In the genomic region with DNA sequence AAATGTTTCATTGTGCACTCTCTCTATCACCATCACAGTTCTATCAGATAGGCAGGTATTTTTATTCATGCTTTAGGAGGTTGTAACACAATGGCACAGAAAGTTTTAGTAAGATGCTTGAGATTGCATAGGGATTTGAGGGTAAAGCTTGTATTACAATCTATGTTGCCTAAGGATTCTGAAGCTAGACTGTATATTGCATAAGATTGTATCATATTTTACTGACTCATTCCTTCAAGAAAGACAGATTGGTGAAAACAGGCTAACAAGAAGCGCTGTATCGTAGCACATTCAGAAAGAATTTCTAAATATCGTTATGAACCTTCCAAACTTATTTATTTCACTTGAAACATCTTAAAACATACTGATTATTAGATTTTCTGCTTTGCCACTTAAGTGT, we compare ENCODE assay signal across 20 cellular contexts.
DNase-seq lines count a peak whose midpoint lies in the region; ATAC-seq, FAIRE-seq and TF ChIP-seq lines count a peak whose summit lies in the region.
"Had no signal": no experiment of that assay in that cellular context is flagged by ENCODE, and none has a peak within 500 bp of the region (broad histone marks: within the 10 kb centered on the region; RNA-seq: fewer than 3 reads in every experiment).

No MANE protein-coding gene starts in this region.

- H3K4me1 Mint-ChIP-seq in mesothelial cell of epicardium (no peaks in the 10 kb centered on the region), HFFc6 (ENCODE audit: low read depth) (no peaks in the 10 kb centered on the region)
- H3K4me1 Mint-ChIP-seq in stimulated activated naive CD8-positive, alpha-beta T cell treated with anti-CD3 and anti-CD28 coated beads, Interleukin-15, amount 100 ng/mL, for 72 hours = no peaks in the 10 kb centered on the region

- no peak overlapping the region for H3K4me3 ChIP-seq in bronchial epithelial cell (ENCODE audit: low read depth, low read length)
- H3K4me3 ChIP-seq: cardiac muscle cell had no signal

- H3K27me3 ChIP-seq in bronchial epithelial cell (ENCODE audit: control insufficient read depth, insufficient read depth, low read length) = no peaks in the 10 kb centered on the region
- H3K27me3 ChIP-seq: cardiac muscle cell had no signal

- H3K36me3 ChIP-seq in bronchial epithelial cell (ENCODE audit: control insufficient read depth, insufficient read depth, low read length) = no peaks in the 10 kb centered on the region
- H3K36me3 ChIP-seq: cardiac muscle cell had no signal

- no peak for FAIRE-seq in bronchial epithelial cell (lab: Jason Lieb, UNC)
- FAIRE-seq: HTR-8/SVneo had no signal

- DNase-seq in EL = peak; percentile 5
- DNase-seq in NCI-H226 = peak; percentile 60
- peak; percentile 62 for DNase-seq in bronchial epithelial cell (ENCODE audit: low read depth)
- no peak for DNase-seq in mesothelial cell of epicardium (ENCODE audit: low spot score in 2 of 2, unreplicated experiment in 2 of 2)
- no peak for DNase-seq in stimulated activated naive CD8-positive, alpha-beta T cell treated with anti-CD3 and anti-CD28 coated beads, Interleukin-15, amount 100 ng/mL, for 72 hours
- DNase-seq in HFFc6 = no peak
- DNase-seq in NK-92 treated with Interleukin-12 subunit alpha and Interleukin-12 subunit beta, amount 100 ng/mL, for 24 hours (lab: John Stamatoyannopoulos, UW) = no peak
- DNase-seq: Calu3; effector CD8-positive, alpha-beta T cell; foreskin melanocyte; NCI-H187 treated with DMSO at 0.1 percent for 48 hours; NCI-H748 treated with DMSO at 0.1 percent for 48 hours; nucleus accumbens; stimulated activated CD4-positive, alpha-beta T cell treated with anti-CD3 and anti-CD28 coated beads, Interleukin-4, amount 100 ng/mL, for 1 hour; SW 1271 had no signal

- H3K36me3 Mint-ChIP-seq in mesothelial cell of epicardium = no peaks in the 10 kb centered on the region
- H3K36me3 Mint-ChIP-seq in HFFc6 (ENCODE audit: low read depth) = no peaks in the 10 kb centered on the region
- H3K36me3 Mint-ChIP-seq: activated naive CD4-positive, alpha-beta T cell treated with anti-CD3 and anti-CD28 coated beads, Interleukin-2, amount 50 U/mL, for 24 hours had no signal

- peak overlapping the region; percentile 22 for H3K27ac Mint-ChIP-seq in mesothelial cell of epicardium
- no peak overlapping the region for H3K27ac Mint-ChIP-seq in stimulated activated naive CD8-positive, alpha-beta T cell treated with anti-CD3 and anti-CD28 coated beads, Interleukin-15, amount 100 ng/mL, for 72 hours
- H3K27ac Mint-ChIP-seq in HFFc6 = no peak overlapping the region
- H3K27ac Mint-ChIP-seq: activated naive CD4-positive, alpha-beta T cell treated with anti-CD3 and anti-CD28 coated beads, Interleukin-2, amount 50 U/mL, for 24 hours had no signal

- H3K4me3 Mint-ChIP-seq in mesothelial cell of epicardium = no peak overlapping the region
- H3K4me3 Mint-ChIP-seq in stimulated activated naive CD8-positive, alpha-beta T cell treated with anti-CD3 and anti-CD28 coated beads, Interleukin-15, amount 100 ng/mL, for 72 hours = no peak overlapping the region
- no peak overlapping the region for H3K4me3 Mint-ChIP-seq in HFFc6
- H3K4me3 Mint-ChIP-seq: activated naive CD4-positive, alpha-beta T cell treated with anti-CD3 and anti-CD28 coated beads, Interleukin-2, amount 50 U/mL, for 24 hours had no signal

- TF ChIP-seq CTCF in bronchial epithelial cell (IDR thresholded peaks at IDR 0.05; ENCODE audit: insufficient read depth, low read length, severe bottlenecking) = no peak
- no peak for TF ChIP-seq CTCF in mesothelial cell of epicardium (IDR thresholded peaks at IDR 0.05; ENCODE audit: unreplicated experiment)
- TF ChIP-seq CTCF in HFFc6 (IDR thresholded peaks at IDR 0.05) = no peak

- H3K9me3 Mint-ChIP-seq in mesothelial cell of epicardium (no peaks in the 10 kb centered on the region), HFFc6 (peaks cover 7% of the 10 kb centered on the region)
- H3K9me3 Mint-ChIP-seq in stimulated activated naive CD8-positive, alpha-beta T cell treated with anti-CD3 and anti-CD28 coated beads, Interleukin-15, amount 100 ng/mL, for 72 hours = no peaks in the 10 kb centered on the region
- H3K9me3 Mint-ChIP-seq: activated naive CD4-positive, alpha-beta T cell treated with anti-CD3 and anti-CD28 coated beads, Interleukin-2, amount 50 U/mL, for 24 hours had no signal

- no peak for ATAC-seq in stimulated activated naive CD8-positive, alpha-beta T cell treated with anti-CD3 and anti-CD28 coated beads, Interleukin-15, amount 100 ng/mL, for 72 hours
- ATAC-seq in GM21515 (IDR thresholded peaks at IDR 0.05; ENCODE audit: unreplicated experiment) = no peak
- ATAC-seq: left lobe of liver had no signal

- H3K27me3 Mint-ChIP-seq in mesothelial cell of epicardium (ENCODE audit: low read depth) (peaks cover 10% of the 10 kb centered on the region), HFFc6 (ENCODE audit: insufficient read depth) (no peaks in the 10 kb centered on the region)
- no peaks in the 10 kb centered on the region for H3K27me3 Mint-ChIP-seq in stimulated activated naive CD8-positive, alpha-beta T cell treated with anti-CD3 and anti-CD28 coated beads, Interleukin-15, amount 100 ng/mL, for 72 hours
- H3K27me3 Mint-ChIP-seq: activated naive CD4-positive, alpha-beta T cell treated with anti-CD3 and anti-CD28 coated beads, Interleukin-2, amount 50 U/mL, for 24 hours had no signal

Comparison
In these comparisons a context has a peak if more than half of its experiments do, and no peak if none do; other contexts are left out.
1. DNase-seq: peak in EL (single experiment), NCI-H226 (single experiment) and bronchial epithelial cell (single experiment); none in mesothelial cell of epicardium (0 of 2), stimulated activated naive CD8-positive, alpha-beta T cell treated with anti-CD3 and anti-CD28 coated beads, Interleukin-15, amount 100 ng/mL, for 72 hours (0 of 2), HFFc6 (single experiment) and NK-92 treated with Interleukin-12 subunit alpha and Interleukin-12 subunit beta, amount 100 ng/mL, for 24 hours (single experiment).